Comparison of ENCODE assay signal across 10 cellular contexts in the genomic region with DNA sequence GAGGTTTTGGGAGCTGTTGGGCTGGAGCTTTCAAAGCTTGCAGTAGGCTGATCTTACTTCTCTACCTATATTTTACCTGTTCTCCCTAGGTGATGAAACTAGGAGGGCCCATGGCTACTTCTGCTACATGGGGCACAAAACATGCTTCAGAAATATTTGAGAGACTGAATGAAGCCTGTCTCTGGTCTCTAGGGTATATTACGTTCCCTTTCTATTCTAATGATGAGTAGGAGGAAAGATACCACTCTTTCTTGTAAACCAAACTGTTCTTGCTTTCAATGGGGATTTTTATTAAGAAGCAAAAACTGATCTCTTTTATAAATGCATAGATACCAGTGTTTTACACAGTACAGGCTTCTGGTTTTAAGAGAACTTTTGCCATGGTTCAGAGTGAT.
DNase-seq lines count a peak whose midpoint lies in the region; ATAC-seq and TF ChIP-seq lines count a peak whose summit lies in the region.
"Had no signal": no experiment of that assay in that cellular context is flagged by ENCODE, and none has a peak within 500 bp of the region (broad histone marks: within the 10 kb centered on the region; RNA-seq: fewer than 3 reads in every experiment).

No MANE protein-coding gene starts in this region.

- H3K4me3 ChIP-seq in GM08714 (ENCODE audit: low read length), result peak overlapping the region; percentile 45; the same call in 1 of the 2 replicates
- no peak overlapping the region for H3K4me3 ChIP-seq in osteoblast (ENCODE audit: insufficient read depth, low read length)

- no peak overlapping the region for H3K4me3 Mint-ChIP-seq in WTC11

- POLR2A ChIA-PET in WTC11 (lab: Charles Lee), result interaction anchor here (0.6 kb wide), 1 partner anchor 78 kb away, joined by 5 read pairs; no protein-coding TSS in a partner anchor

- H3K9me3 ChIP-seq in osteoblast (ENCODE audit: low read depth, low read length), result no peaks in the 10 kb centered on the region

- peaks cover 84% of the 10 kb centered on the region for H3K79me2 ChIP-seq in osteoblast (ENCODE audit: insufficient read depth, low read length)

- no peak for TF ChIP-seq CTCF in WTC11 (IDR thresholded peaks at IDR 0.05)
- TF ChIP-seq CTCF in osteoblast (IDR thresholded peaks at IDR 0.05; ENCODE audit: extremely low read depth, low read depth, low read length), result no peak

- peak overlapping the region; percentile 24 for H3K4me2 ChIP-seq in osteoblast (ENCODE audit: insufficient read depth, low read length)

- H3K27ac ChIP-seq in osteoblast (ENCODE audit: low read depth, low read length), result peak overlapping the region; percentile 90

- peaks cover 30% of the 10 kb centered on the region for H4K20me1 ChIP-seq in osteoblast (ENCODE audit: insufficient read depth, low read length)

- peak overlapping the region; percentile 58 for H3K27ac Mint-ChIP-seq in WTC11

- peaks cover 38% of the 10 kb centered on the region for H3K4me1 ChIP-seq in osteoblast (ENCODE audit: insufficient read depth, low read length)

- H2AFZ ChIP-seq in osteoblast (ENCODE audit: low read length), result no peak overlapping the region

- H3K36me3 ChIP-seq in osteoblast (ENCODE audit: insufficient read depth, low read length), result no peaks in the 10 kb centered on the region

- peak; percentile 62 for ATAC-seq in GM21723 (IDR thresholded peaks at IDR 0.05; ENCODE audit: unreplicated experiment)
- no peak for ATAC-seq in WTC11

- H3K27me3 Mint-ChIP-seq in WTC11 (ENCODE audit: low read depth), result no peaks in the 10 kb centered on the region

- peaks cover 12% of the 10 kb centered on the region for H3K36me3 Mint-ChIP-seq in WTC11

- CTCF ChIA-PET in WTC11 (lab: Charles Lee), result interaction anchor here (1.5 kb wide), 1 partner anchor 321 kb away, joined by 3 read pairs; no protein-coding TSS in a partner anchor

- H3K4me1 Mint-ChIP-seq in WTC11, result peaks cover 60% of the 10 kb centered on the region

- H3K9me3 Mint-ChIP-seq in WTC11, result peaks cover 13% of the 10 kb centered on the region

- DNase-seq in WTC11 (ENCODE audit: low spot score), result no peak
- no peak for DNase-seq in osteoblast (ENCODE audit: insufficient read length, low spot score, missing footprints)
- DNase-seq in NCI-H1436 (lab: John Stamatoyannopoulos, UW), result no peak
- DNase-seq in H4 (ENCODE audit: low spot score), result no peak
- DNase-seq in AG20443 (ENCODE audit: low spot score), result no peak
- DNase-seq in DMS79 (lab: John Stamatoyannopoulos, UW), result no peak
- DNase-seq: activated gamma-delta T cell treated with Interleukin-2 at 50 U/mL for 16 hours, NCI-H1092 had no signal

- H3K27me3 ChIP-seq in osteoblast (ENCODE audit: insufficient read depth, low read length), result no peaks in the 10 kb centered on the region

TF ChIP-seq in WTC11, 78 proteins besides CTCF, POLR2A, EP300 and RAD21:
- TF ChIP-seq ZNF416 (CRISPR knock-in tag; IDR thresholded peaks at IDR 0.05), result no peak
- no peak for TF ChIP-seq CREB1 (CRISPR knock-in tag; IDR thresholded peaks at IDR 0.05)
- TF ChIP-seq PRDM15 (CRISPR knock-in tag; IDR thresholded peaks at IDR 0.05), result no peak
- no peak for TF ChIP-seq JAZF1 (CRISPR knock-in tag; IDR thresholded peaks at IDR 0.05)
- TF ChIP-seq ZNF232 (CRISPR knock-in tag; IDR thresholded peaks at IDR 0.05), result no peak
- TF ChIP-seq EMX1 (CRISPR knock-in tag; IDR thresholded peaks at IDR 0.05), result no peak
- no peak for TF ChIP-seq KAT7 (CRISPR knock-in tag; IDR thresholded peaks at IDR 0.05; ENCODE audit: borderline replicate concordance)
- no peak for TF ChIP-seq NR2C2 (CRISPR knock-in tag; IDR thresholded peaks at IDR 0.05)
- no peak for TF ChIP-seq CDX4 (CRISPR knock-in tag; IDR thresholded peaks at IDR 0.05; ENCODE audit: borderline replicate concordance)
- no peak for TF ChIP-seq E2F4 (CRISPR knock-in tag; IDR thresholded peaks at IDR 0.05; ENCODE audit: borderline replicate concordance, low read depth)
- TF ChIP-seq ZBTB21 (CRISPR knock-in tag; IDR thresholded peaks at IDR 0.05; ENCODE audit: borderline replicate concordance), result no peak
- TF ChIP-seq, protein P1, sequence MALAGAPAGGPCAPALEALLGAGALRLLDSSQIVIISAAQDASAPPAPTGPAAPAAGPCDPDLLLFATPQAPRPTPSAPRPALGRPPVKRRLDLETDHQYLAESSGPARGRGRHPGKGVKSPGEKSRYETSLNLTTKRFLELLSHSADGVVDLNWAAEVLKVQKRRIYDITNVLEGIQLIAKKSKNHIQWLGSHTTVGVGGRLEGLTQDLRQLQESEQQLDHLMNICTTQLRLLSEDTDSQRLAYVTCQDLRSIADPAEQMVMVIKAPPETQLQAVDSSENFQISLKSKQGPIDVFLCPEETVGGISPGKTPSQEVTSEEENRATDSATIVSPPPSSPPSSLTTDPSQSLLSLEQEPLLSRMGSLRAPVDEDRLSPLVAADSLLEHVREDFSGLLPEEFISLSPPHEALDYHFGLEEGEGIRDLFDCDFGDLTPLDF (CRISPR knock-in tag; IDR thresholded peaks at IDR 0.05), result no peak
- TF ChIP-seq ZNF671 (CRISPR knock-in tag; IDR thresholded peaks at IDR 0.05), result no peak
